ENCODE assay signal across 18 cellular contexts in genomic region chr15:80924278-80924677, GRCh38.
A peak's percentile ranks its signal among the peaks of the same experiment; 100 is the strongest.
DNase-seq lines count a peak whose midpoint lies in the region; ATAC-seq and TF ChIP-seq lines count a peak whose summit lies in the region.
"Had no signal": no experiment of that assay in that cellular context is flagged by ENCODE, and none has a peak within 500 bp of the region (broad histone marks: within the 10 kb centered on the region; RNA-seq: fewer than 3 reads in every experiment).

No MANE protein-coding gene starts in this region.

- H3K9me2 ChIP-seq in SK-N-SH, result no peaks in the 10 kb centered on the region

- WGBS in SK-N-SH (ENCODE audit: low lambda C conversion rate), result 81% methylated on average over 4 of the region's 4 CpGs

- no peak overlapping the region for H3K9ac ChIP-seq in SK-N-SH
- H3K9ac ChIP-seq: BLaER1 treated with 17β-estradiol and CSF1 and Interleukin-3, amounts not matched to agents 10 nM and 100 nM had no signal

- CTCF ChIA-PET in SK-N-SH (lab: Yijun Ruan, JAX), result interaction anchor here (1.3 kb wide), 1 partner anchor 145 kb away, joined by 4 read pairs; the partner anchor contains the start of gene CEMIP

- H3K27ac Mint-ChIP-seq in chondrocyte (ENCODE audit: unreplicated experiment), result no peak overlapping the region
- H3K27ac Mint-ChIP-seq: B cell; CD4-positive, alpha-beta T cell; CD8-positive, alpha-beta T cell had no signal

- no peaks in the 10 kb centered on the region for H3K9me3 ChIP-seq in SK-N-SH
- no peaks in the 10 kb centered on the region for H3K9me3 ChIP-seq in osteoblast (ENCODE audit: low read depth, low read length)
- H3K9me3 ChIP-seq: A549; BLaER1 treated with 17β-estradiol and CSF1 and Interleukin-3, amounts not matched to agents 10 nM and 100 nM; Caco-2 had no signal

- no peak overlapping the region for H3K27ac ChIP-seq in SK-N-SH (ENCODE audit: low read depth in 2 of 2, low read length in 1 of 2)
- peak overlapping the region; percentile 21 for H3K27ac ChIP-seq in osteoblast (ENCODE audit: low read depth, low read length)
- H3K27ac ChIP-seq: 22Rv1; A549; BLaER1 treated with 17β-estradiol and CSF1 and Interleukin-3, amounts not matched to agents 10 nM and 100 nM; C4-2B had no signal

- peaks cover 50% of the 10 kb centered on the region for H3K36me3 Mint-ChIP-seq in chondrocyte (ENCODE audit: low read depth)

- H3K9me3 Mint-ChIP-seq in chondrocyte (ENCODE audit: low read depth), result no peaks in the 10 kb centered on the region
- H3K9me3 Mint-ChIP-seq: CD4-positive, alpha-beta T cell; CD8-positive, alpha-beta T cell had no signal

- H3K27me3 Mint-ChIP-seq in chondrocyte (ENCODE audit: low read depth), result no peaks in the 10 kb centered on the region
- H3K27me3 Mint-ChIP-seq: B cell; CD4-positive, alpha-beta T cell had no signal

- H4K20me1 ChIP-seq in SK-N-SH (ENCODE audit: insufficient read depth) (no peaks in the 10 kb centered on the region), osteoblast (ENCODE audit: insufficient read depth, low read length) (peaks cover 20% of the 10 kb centered on the region)
- H4K20me1 ChIP-seq: BLaER1 treated with 17β-estradiol and CSF1 and Interleukin-3, amounts not matched to agents 10 nM and 100 nM had no signal

- H3K4me2 ChIP-seq in SK-N-SH, result no peak overlapping the region
- no peak overlapping the region for H3K4me2 ChIP-seq in osteoblast (ENCODE audit: insufficient read depth, low read length)
- H3K4me2 ChIP-seq: A549; BLaER1 treated with 17β-estradiol and CSF1 and Interleukin-3, amounts not matched to agents 10 nM and 100 nM had no signal

- TF ChIP-seq RAD21 in SK-N-SH (IDR thresholded peaks at IDR 0.05; ENCODE audit: low read length), result no peak

- H3F3A ChIP-seq in SK-N-SH (replicated peaks; ENCODE audit: insufficient read depth), result peaks cover 3% of the 10 kb centered on the region

- H3K36me3 ChIP-seq in SK-N-SH (replicated peaks in 1 of 2; ENCODE audit: control insufficient read depth in 1 of 2, insufficient read depth in 2 of 2, low read length in 1 of 2) (peaks cover 4 to 25% of the 10 kb centered on the region in 2 experiments), osteoblast (ENCODE audit: insufficient read depth, low read length) (peaks cover 94% of the 10 kb centered on the region)
- H3K36me3 ChIP-seq: BLaER1 treated with 17β-estradiol and CSF1 and Interleukin-3, amounts not matched to agents 10 nM and 100 nM had no signal

- H2AFZ ChIP-seq in SK-N-SH (ENCODE audit: low read depth) (no peak overlapping the region), osteoblast (ENCODE audit: low read length) (no peak overlapping the region)

- H3K4me1 ChIP-seq in SK-N-SH (ENCODE audit: control insufficient read depth in 1 of 2, insufficient read depth in 2 of 2, low read depth in 1 of 2, low read length in 1 of 2) (no peaks in the 10 kb centered on the region; a peak in 1 of 4 replicates), osteoblast (ENCODE audit: insufficient read depth, low read length) (peaks cover 38% of the 10 kb centered on the region)
- H3K4me1 ChIP-seq: A549, Caco-2 had no signal

- H3K27me3 ChIP-seq in SK-N-SH (ENCODE audit: insufficient read depth), result no peaks in the 10 kb centered on the region
- no peaks in the 10 kb centered on the region for H3K27me3 ChIP-seq in osteoblast (ENCODE audit: insufficient read depth, low read length)
- H3K27me3 ChIP-seq: BLaER1 treated with 17β-estradiol and CSF1 and Interleukin-3, amounts not matched to agents 10 nM and 100 nM had no signal

- TF ChIP-seq CTCF in SK-N-SH (IDR thresholded peaks at IDR 0.05) (no peak), chondrocyte (IDR thresholded peaks at IDR 0.05) (no peak), osteoblast (IDR thresholded peaks at IDR 0.05; ENCODE audit: extremely low read depth, low read depth, low read length) (no peak)

- peaks cover 11% of the 10 kb centered on the region for H3K4me1 Mint-ChIP-seq in chondrocyte (ENCODE audit: low read depth)
- H3K4me1 Mint-ChIP-seq: B cell had no signal

- ATAC-seq in SK-N-SH treated with all-trans-retinoic acid at 6 μM for 48 hours (no peak), GM21360 (IDR thresholded peaks at IDR 0.05; ENCODE audit: unreplicated experiment) (no peak)
- ATAC-seq: A549; CD8-positive, alpha-beta T cell had no signal

- H3K4me3 Mint-ChIP-seq in chondrocyte (ENCODE audit: unreplicated experiment), result no peak overlapping the region
- H3K4me3 Mint-ChIP-seq: B cell; CD4-positive, alpha-beta T cell; CD8-positive, alpha-beta T cell had no signal

- no peaks in the 10 kb centered on the region for H3K79me2 ChIP-seq in SK-N-SH (ENCODE audit: insufficient read depth)
- H3K79me2 ChIP-seq in osteoblast (ENCODE audit: insufficient read depth, low read length), result no peaks in the 10 kb centered on the region

- POLR2A ChIA-PET in SK-N-SH (lab: Yijun Ruan, JAX), result no interaction called here

- no peak overlapping the region for H3K4me3 ChIP-seq in SK-N-SH (ENCODE audit: low read depth in 2 of 2, low read length in 1 of 2)
- no peak overlapping the region for H3K4me3 ChIP-seq in osteoblast (ENCODE audit: insufficient read depth, low read length)
- H3K4me3 ChIP-seq: A549; BLaER1 treated with 17β-estradiol and CSF1 and Interleukin-3, amounts not matched to agents 10 nM and 100 nM had no signal

- DNase-seq in SK-N-SH, result no peak
- peak; percentile 29 for DNase-seq in chondrocyte (ENCODE audit: low spot score)
- no peak for DNase-seq in osteoblast (ENCODE audit: insufficient read length, low spot score, missing footprints)
- DNase-seq in AML-193 (lab: John Stamatoyannopoulos, UW), result no peak
- DNase-seq in NCI-H1105 treated with DMSO at 0.1 percent for 48 hours (lab: John Stamatoyannopoulos, UW), result no peak
- DNase-seq: Caco-2; Calu3; CD4-positive, alpha-beta T cell; CD8-positive, alpha-beta T cell; DMS79 treated with DMSO at 0.1 percent for 48 hours; GF-D8 had no signal

- no peak for TF ChIP-seq EP300 in SK-N-SH (IDR thresholded peaks at IDR 0.05; ENCODE audit: borderline replicate concordance in 1 of 2, low read depth in 1 of 2, low read length in 1 of 2)

TF ChIP-seq in SK-N-SH treated with all-trans-retinoic acid at 6 μM for 48 hours, 23 proteins besides CTCF, POLR2A, EP300 and RAD21:
- TF ChIP-seq ARNTL (CRISPR knock-in tag; IDR thresholded peaks at IDR 0.05; ENCODE audit: borderline replicate concordance, low read depth) (no peak), ZNF70 (CRISPR knock-in tag; IDR thresholded peaks at IDR 0.05) (peak; percentile 92), ESRRG (CRISPR knock-in tag; IDR thresholded peaks at IDR 0.05) (no peak), GLIS3 (CRISPR knock-in tag; IDR thresholded peaks at IDR 0.05) (no peak), RARB (CRISPR knock-in tag; IDR thresholded peaks at IDR 0.05) (no peak), PATZ1 (CRISPR knock-in tag; IDR thresholded peaks at IDR 0.05; ENCODE audit: borderline replicate concordance) (no peak), PPARA (CRISPR knock-in tag; IDR thresholded peaks at IDR 0.05; ENCODE audit: borderline replicate concordance) (no peak)

TF ChIP-seq in SK-N-SH, 30 proteins besides CTCF, POLR2A, EP300 and RAD21 (continues in another document):
- TF ChIP-seq ELF1 (IDR thresholded peaks at IDR 0.05), result no peak
- TF ChIP-seq FOXJ3 (CRISPR knock-in tag; IDR thresholded peaks at IDR 0.05), result no peak
- no peak for TF ChIP-seq SIN3A (IDR thresholded peaks at IDR 0.05; ENCODE audit: borderline replicate concordance, low read depth, low read length)
- no peak for TF ChIP-seq ZBTB33 (IDR thresholded peaks at IDR 0.05; ENCODE audit: borderline replicate concordance, low read depth)
- TF ChIP-seq NFIC (IDR thresholded peaks at IDR 0.05; ENCODE audit: borderline replicate concordance), result no peak
- TF ChIP-seq REST (IDR thresholded peaks at IDR 0.05; ENCODE audit: low read depth, low read length), result no peak
- TF ChIP-seq TAF1 (IDR thresholded peaks at IDR 0.05; ENCODE audit: borderline replicate concordance, low read depth, low read length), result no peak
